ENCODE assay signal across 1 cellular context in the genomic region with DNA sequence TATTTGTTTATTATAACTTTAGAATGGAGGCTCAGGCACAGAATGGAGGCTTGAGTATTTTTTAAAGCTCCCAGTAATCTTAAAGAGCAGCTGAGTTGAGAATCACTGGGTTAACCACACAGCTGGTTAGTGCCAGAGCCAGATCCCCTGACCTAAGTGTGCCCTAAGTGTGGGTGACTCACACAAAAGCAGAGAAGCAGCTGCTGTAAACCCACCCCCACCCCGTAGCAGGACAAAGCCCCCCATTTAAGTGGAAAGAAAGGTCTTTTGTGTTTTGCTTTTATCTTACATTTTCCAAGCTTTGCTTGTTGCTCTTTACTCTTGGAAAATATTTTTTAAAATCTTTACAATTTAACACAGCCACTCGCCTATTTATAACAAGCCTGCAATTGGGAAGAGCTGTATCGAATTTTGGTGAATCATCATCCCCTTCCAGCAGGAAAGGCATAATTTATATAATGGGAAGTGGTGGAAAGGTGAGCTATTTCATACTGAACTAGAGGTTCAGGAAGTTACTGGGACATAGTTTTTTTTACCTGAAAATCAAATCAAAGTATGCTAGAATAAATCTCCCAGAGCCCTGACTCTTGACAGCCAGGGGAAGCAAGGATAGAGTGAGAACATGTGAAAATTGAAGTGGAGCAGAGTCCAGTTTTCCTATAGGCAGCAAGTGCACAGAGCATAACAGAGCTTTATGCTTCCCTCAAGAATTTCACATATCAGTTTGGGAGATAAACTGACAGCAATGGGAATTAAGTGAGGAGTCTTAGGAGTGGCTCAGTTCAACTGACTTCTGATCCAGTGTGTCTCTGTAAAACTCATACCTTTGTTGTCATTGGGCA.
TF ChIP-seq lines count a peak whose summit lies in the region.

No MANE protein-coding gene starts in this region.

TF ChIP-seq in endothelial cell of umbilical vein, 7 proteins besides CTCF, POLR2A, EP300 and RAD21 (continued from another document):
- TF ChIP-seq GATA2 (IDR thresholded peaks at IDR 0.05; ENCODE audit: insufficient read depth, insufficient read length, low read depth, low read length) (no peak), POLR2AphosphoS5 (IDR thresholded peaks at IDR 0.05; ENCODE audit: insufficient read depth, low read depth, low read length) (no peak), MYC (IDR thresholded peaks at IDR 0.05; ENCODE audit: low read depth, low read length) (no peak), EZH2 (IDR thresholded peaks at IDR 0.05; ENCODE audit: borderline replicate concordance, low read depth, low read length, severe bottlenecking) (no peak)
- TF ChIP-seq, protein P1, sequence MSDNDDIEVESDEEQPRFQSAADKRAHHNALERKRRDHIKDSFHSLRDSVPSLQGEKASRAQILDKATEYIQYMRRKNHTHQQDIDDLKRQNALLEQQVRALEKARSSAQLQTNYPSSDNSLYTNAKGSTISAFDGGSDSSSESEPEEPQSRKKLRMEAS (IDR thresholded peaks at IDR 0.05; ENCODE audit: insufficient read depth, insufficient read length): no peak
